In the genomic region with DNA sequence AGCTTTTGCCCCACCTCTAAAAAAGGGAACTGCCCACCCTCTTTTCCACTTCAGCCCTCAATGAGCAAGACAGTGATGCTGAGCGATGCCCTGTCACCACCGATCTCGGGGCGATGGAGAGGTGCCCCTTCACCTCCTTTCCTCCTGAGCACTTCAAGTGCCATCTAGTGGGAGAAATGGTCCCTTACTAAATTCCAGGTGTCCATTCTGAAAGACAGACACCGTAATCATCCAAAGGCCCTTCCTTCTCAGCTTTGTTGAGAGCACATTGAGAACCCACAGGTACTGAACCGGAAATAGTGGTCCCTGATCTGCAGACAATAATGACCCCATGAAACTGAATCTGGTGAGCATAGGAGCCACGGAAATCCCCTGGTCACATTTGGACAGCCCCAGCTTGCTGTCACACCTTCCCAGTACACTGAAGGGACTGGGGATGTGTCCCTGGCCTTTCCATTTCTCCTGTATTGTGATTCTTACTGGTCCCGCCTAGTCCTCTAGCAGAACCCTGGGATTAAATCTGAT, we compare ENCODE assay signal across 1 cellular context.
TF ChIP-seq lines count a peak whose summit lies in the region.

No MANE protein-coding gene starts in this region.

TF ChIP-seq in GM12878, 131 proteins besides CTCF, POLR2A, EP300 and RAD21 (continued from another document):
- TF ChIP-seq, protein P1, sequence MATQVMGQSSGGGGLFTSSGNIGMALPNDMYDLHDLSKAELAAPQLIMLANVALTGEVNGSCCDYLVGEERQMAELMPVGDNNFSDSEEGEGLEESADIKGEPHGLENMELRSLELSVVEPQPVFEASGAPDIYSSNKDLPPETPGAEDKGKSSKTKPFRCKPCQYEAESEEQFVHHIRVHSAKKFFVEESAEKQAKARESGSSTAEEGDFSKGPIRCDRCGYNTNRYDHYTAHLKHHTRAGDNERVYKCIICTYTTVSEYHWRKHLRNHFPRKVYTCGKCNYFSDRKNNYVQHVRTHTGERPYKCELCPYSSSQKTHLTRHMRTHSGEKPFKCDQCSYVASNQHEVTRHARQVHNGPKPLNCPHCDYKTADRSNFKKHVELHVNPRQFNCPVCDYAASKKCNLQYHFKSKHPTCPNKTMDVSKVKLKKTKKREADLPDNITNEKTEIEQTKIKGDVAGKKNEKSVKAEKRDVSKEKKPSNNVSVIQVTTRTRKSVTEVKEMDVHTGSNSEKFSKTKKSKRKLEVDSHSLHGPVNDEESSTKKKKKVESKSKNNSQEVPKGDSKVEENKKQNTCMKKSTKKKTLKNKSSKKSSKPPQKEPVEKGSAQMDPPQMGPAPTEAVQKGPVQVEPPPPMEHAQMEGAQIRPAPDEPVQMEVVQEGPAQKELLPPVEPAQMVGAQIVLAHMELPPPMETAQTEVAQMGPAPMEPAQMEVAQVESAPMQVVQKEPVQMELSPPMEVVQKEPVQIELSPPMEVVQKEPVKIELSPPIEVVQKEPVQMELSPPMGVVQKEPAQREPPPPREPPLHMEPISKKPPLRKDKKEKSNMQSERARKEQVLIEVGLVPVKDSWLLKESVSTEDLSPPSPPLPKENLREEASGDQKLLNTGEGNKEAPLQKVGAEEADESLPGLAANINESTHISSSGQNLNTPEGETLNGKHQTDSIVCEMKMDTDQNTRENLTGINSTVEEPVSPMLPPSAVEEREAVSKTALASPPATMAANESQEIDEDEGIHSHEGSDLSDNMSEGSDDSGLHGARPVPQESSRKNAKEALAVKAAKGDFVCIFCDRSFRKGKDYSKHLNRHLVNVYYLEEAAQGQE (IDR thresholded peaks at IDR 0.05; ENCODE audit: low read depth, low read length) = no peak
- TF ChIP-seq IRF4 (IDR thresholded peaks at IDR 0.05; ENCODE audit: low read depth, low read length) (peak; percentile 92), ZNF207 (IDR thresholded peaks at IDR 0.05; ENCODE audit: borderline replicate concordance) (no peak), EZH2 (IDR thresholded peaks at IDR 0.05; ENCODE audit: borderline replicate concordance, control insufficient read depth, low read depth, low read length) (no peak), JUNB (IDR thresholded peaks at IDR 0.05) (peak; percentile 70), FOXM1 (IDR thresholded peaks at IDR 0.05; ENCODE audit: low read depth, low read length) (peak; percentile 92), BACH1 (IDR thresholded peaks at IDR 0.05; ENCODE audit: borderline replicate concordance) (peak; percentile 79; the same call in 1 of the 2 replicates), HDAC2 (IDR thresholded peaks at IDR 0.05) (no peak), FOS (IDR thresholded peaks at IDR 0.05; ENCODE audit: borderline replicate concordance, extremely low read depth, insufficient read length) (no peak), NFYA (IDR thresholded peaks at IDR 0.05; ENCODE audit: borderline replicate concordance, low read depth, low read length) (no peak), STAT3 (IDR thresholded peaks at IDR 0.05; ENCODE audit: low read depth, low read length) (no peak; the same call in 1 of the 2 replicates), PAX5 (IDR thresholded peaks at IDR 0.05; ENCODE audit: borderline replicate concordance, low read depth, low read length) (peak; percentile 95), SREBF1 (IDR thresholded peaks at IDR 0.05; ENCODE audit: low read length) (no peak), EGR1 (IDR thresholded peaks at IDR 0.05; ENCODE audit: borderline replicate concordance in 1 of 2, low read depth in 2 of 2, low read length in 2 of 2) (no peak), ZNF274 (IDR thresholded peaks at IDR 0.05; ENCODE audit: insufficient read depth, insufficient read length) (no peak), RFX5 (IDR thresholded peaks at IDR 0.05; ENCODE audit: low read depth, low read length) (no peak), SMAD5 (IDR thresholded peaks at IDR 0.05; ENCODE audit: low read depth) (no peak), LARP7 (IDR thresholded peaks at IDR 0.05) (no peak), BMI1 (IDR thresholded peaks at IDR 0.05; ENCODE audit: borderline replicate concordance) (peak; percentile 65; the same call in 1 of the 2 replicates), RB1 (IDR thresholded peaks at IDR 0.05; ENCODE audit: borderline replicate concordance) (no peak), RAD51 (IDR thresholded peaks at IDR 0.05) (no peak), NR2F1 (conservative IDR thresholded peaks at IDR 0.05) (peak; percentile 79), POU2F2 (IDR thresholded peaks at IDR 0.05; ENCODE audit: borderline replicate concordance, low read depth, low read length) (peak; percentile 89; the same call in 2 of the 3 replicates), KDM1A (IDR thresholded peaks at IDR 0.05; ENCODE audit: borderline replicate concordance) (no peak), ZNF622 (IDR thresholded peaks at IDR 0.05) (no peak)
- TF ChIP-seq, protein P2, sequence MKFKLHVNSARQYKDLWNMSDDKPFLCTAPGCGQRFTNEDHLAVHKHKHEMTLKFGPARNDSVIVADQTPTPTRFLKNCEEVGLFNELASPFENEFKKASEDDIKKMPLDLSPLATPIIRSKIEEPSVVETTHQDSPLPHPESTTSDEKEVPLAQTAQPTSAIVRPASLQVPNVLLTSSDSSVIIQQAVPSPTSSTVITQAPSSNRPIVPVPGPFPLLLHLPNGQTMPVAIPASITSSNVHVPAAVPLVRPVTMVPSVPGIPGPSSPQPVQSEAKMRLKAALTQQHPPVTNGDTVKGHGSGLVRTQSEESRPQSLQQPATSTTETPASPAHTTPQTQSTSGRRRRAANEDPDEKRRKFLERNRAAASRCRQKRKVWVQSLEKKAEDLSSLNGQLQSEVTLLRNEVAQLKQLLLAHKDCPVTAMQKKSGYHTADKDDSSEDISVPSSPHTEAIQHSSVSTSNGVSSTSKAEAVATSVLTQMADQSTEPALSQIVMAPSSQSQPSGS (IDR thresholded peaks at IDR 0.05; ENCODE audit: low read length) = peak; percentile 82
- TF ChIP-seq, protein P3, sequence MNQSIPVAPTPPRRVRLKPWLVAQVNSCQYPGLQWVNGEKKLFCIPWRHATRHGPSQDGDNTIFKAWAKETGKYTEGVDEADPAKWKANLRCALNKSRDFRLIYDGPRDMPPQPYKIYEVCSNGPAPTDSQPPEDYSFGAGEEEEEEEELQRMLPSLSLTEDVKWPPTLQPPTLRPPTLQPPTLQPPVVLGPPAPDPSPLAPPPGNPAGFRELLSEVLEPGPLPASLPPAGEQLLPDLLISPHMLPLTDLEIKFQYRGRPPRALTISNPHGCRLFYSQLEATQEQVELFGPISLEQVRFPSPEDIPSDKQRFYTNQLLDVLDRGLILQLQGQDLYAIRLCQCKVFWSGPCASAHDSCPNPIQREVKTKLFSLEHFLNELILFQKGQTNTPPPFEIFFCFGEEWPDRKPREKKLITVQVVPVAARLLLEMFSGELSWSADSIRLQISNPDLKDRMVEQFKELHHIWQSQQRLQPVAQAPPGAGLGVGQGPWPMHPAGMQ (IDR thresholded peaks at IDR 0.05; ENCODE audit: borderline replicate concordance) = no peak
- TF ChIP-seq, protein P4, sequence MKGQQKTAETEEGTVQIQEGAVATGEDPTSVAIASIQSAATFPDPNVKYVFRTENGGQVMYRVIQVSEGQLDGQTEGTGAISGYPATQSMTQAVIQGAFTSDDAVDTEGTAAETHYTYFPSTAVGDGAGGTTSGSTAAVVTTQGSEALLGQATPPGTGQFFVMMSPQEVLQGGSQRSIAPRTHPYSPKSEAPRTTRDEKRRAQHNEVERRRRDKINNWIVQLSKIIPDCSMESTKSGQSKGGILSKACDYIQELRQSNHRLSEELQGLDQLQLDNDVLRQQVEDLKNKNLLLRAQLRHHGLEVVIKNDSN (IDR thresholded peaks at IDR 0.05; ENCODE audit: borderline replicate concordance, extremely low read length, insufficient read depth, low read depth, low read length) = no peak
TF ChIP-seq in GM12878: peak in this region for 48.
